In genomic region chr6:142984386-142984785, GRCh38 we compare ENCODE assay signal across 30 cellular contexts.
"Had no signal": no experiment of that assay in that cellular context is flagged by ENCODE, and none has a peak within 500 bp of the region (broad histone marks: within the 10 kb centered on the region; RNA-seq: fewer than 3 reads in every experiment).

No MANE protein-coding gene starts in this region.

- H3K27me3 ChIP-seq: ascending aorta, body of pancreas had no signal

- DNase-seq: activated B cell treated with CpG ODN at 0.5 μM for 24 hours; activated CD4-positive, alpha-beta memory T cell treated with anti-CD3 and anti-CD28 coated beads for 36 hours; activated CD4-positive, alpha-beta T cell treated with anti-CD3 and anti-CD28 coated beads for 1 hour; activated CD4-positive, alpha-beta T cell treated with anti-CD3 and anti-CD28 coated beads, Interleukin-2, amount 10 ng/mL, durations not matched to agents 24 days and 14 days; activated CD8-positive, alpha-beta memory T cell treated with anti-CD3 and anti-CD28 coated beads for 24 hours; activated gamma-delta T cell; activated naive CD4-positive, alpha-beta T cell treated with anti-CD3 and anti-CD28 coated beads for 36 hours; activated naive CD8-positive, alpha-beta T cell treated with anti-CD3 and anti-CD28 coated beads for 36 hours; activated T-cell treated with anti-CD3 and anti-CD28 coated beads, Interleukin-2, amount 50 U/mL, for 48 hours; body of pancreas; central memory CD4-positive, alpha-beta T cell; Kasumi-1; NCI-H1048; NCI-H146; NCI-H187 treated with DMSO at 0.1 percent for 48 hours; NCI-H2171; NCI-H2227 treated with DMSO at 0.1 percent for 48 hours; NCI-H510A; NCI-H69; NK-92 treated with Interleukin-12 subunit alpha and Interleukin-12 subunit beta, amount 100 ng/mL, for 24 hours; OCI-M1; RPMI8226; T-cell; T-helper 2 cell; T1000 had no signal

- H3K27ac ChIP-seq: ascending aorta, body of pancreas, SK-N-MC had no signal

- H3K9me3 ChIP-seq: body of pancreas had no signal

- ATAC-seq: activated T-helper 17 cell treated with anti-CD3 and anti-CD28 coated beads, Interleukin-2, amount 50 U/mL, for 72 hours; body of pancreas; Panc1; Right ventricle myocardium inferior; T-cell had no signal

- H3K36me3 ChIP-seq: ascending aorta had no signal

- H3K4me3 ChIP-seq: ascending aorta, body of pancreas, SK-N-MC had no signal

- H3K4me1 ChIP-seq: ascending aorta, body of pancreas had no signal
